In genomic region chr1:12434174-12434573, GRCh38 we compare ENCODE assay signal across 8 cellular contexts.
A peak's percentile ranks its signal among the peaks of the same experiment; 100 is the strongest.
DNase-seq lines count a peak whose midpoint lies in the region; ATAC-seq, FAIRE-seq and TF ChIP-seq lines count a peak whose summit lies in the region.

No MANE protein-coding gene starts in this region.

- peaks cover 6% of the 10 kb centered on the region for H3K9me3 Mint-ChIP-seq in endodermal cell

- TF ChIP-seq CTCF in endodermal cell (conservative IDR thresholded peaks at IDR 0.05), result no peak
- no peak for TF ChIP-seq CTCF in pancreas (IDR thresholded peaks at IDR 0.05)
- no peak for TF ChIP-seq CTCF in vagina (IDR thresholded peaks at IDR 0.05)

- no peak overlapping the region for H3K4me3 Mint-ChIP-seq in endodermal cell

- H3K27me3 ChIP-seq in endodermal cell (ENCODE audit: control insufficient read depth, insufficient read depth, low read length, poor library complexity, severe bottlenecking) (peaks cover 33% of the 10 kb centered on the region), pancreas (no peaks in the 10 kb centered on the region), vagina (no peaks in the 10 kb centered on the region)

- TF ChIP-seq POLR2A in vagina (IDR thresholded peaks at IDR 0.05), result no peak

- no peak overlapping the region for H3K4me3 ChIP-seq in endodermal cell (ENCODE audit: low read length)
- H3K4me3 ChIP-seq in pancreas, result no peak overlapping the region
- H3K4me3 ChIP-seq in vagina, result no peak overlapping the region

- H3K9me3 ChIP-seq in endodermal cell (ENCODE audit: control insufficient read depth, low read length) (peaks cover 8% of the 10 kb centered on the region), pancreas (no peaks in the 10 kb centered on the region), vagina (no peaks in the 10 kb centered on the region)

- peaks cover 30% of the 10 kb centered on the region for H3K36me3 Mint-ChIP-seq in endodermal cell (ENCODE audit: low read depth)

- H3K36me3 ChIP-seq in endodermal cell (ENCODE audit: control insufficient read depth, insufficient read depth, low read length) (no peaks in the 10 kb centered on the region), pancreas (no peaks in the 10 kb centered on the region), vagina (no peaks in the 10 kb centered on the region)

- H3K27ac Mint-ChIP-seq in endodermal cell, result peak overlapping the region; percentile 16

- H3K4me1 ChIP-seq in endodermal cell (ENCODE audit: control insufficient read depth, insufficient read depth, low read length), result no peaks in the 10 kb centered on the region
- peaks cover 14 to 26% (median 25%) of the 10 kb centered on the region in 3 donors for H3K4me1 ChIP-seq in pancreas
- H3K4me1 ChIP-seq in vagina, result peaks cover 65% of the 10 kb centered on the region

- WGBS in endodermal cell (ENCODE audit: insufficient coverage in 1 of 2, insufficient read length in 1 of 2), 2 experiments, result 75 to 100% methylated on average over 1 to 4 of the region's 5 CpGs
- WGBS in pancreas, 2 donors, result 47 to 55% methylated on average over 5 of the region's 5 CpGs

- intact Hi-C loops in pancreas (cut with DNase I), result no loop called here
- intact Hi-C loops in vagina (cut with DNase I), result no loop called here

- DNase-seq in Ammon's horn (ENCODE audit: low spot score), result peak; percentile 48
- DNase-seq in activated CD4-positive, alpha-beta T cell treated with anti-CD3 and anti-CD28 coated beads, Interleukin-2, amount 50 U/mL, for 4 hours, result peak; percentile 59 to 62
- DNase-seq in endodermal cell, result no peak
- DNase-seq in pancreas, result no peak
- DNase-seq in vagina (ENCODE audit: extremely low spot score in 2 of 2), result no peak

- no peak overlapping the region for H3K27ac ChIP-seq in endodermal cell (ENCODE audit: low read depth, low read length)
- peak overlapping the region in 2 of 4 donors; percentile 9 to 50 for H3K27ac ChIP-seq in pancreas
- peak overlapping the region; percentile 79 for H3K27ac ChIP-seq in vagina

- peaks cover 49% of the 10 kb centered on the region for H3K27me3 Mint-ChIP-seq in endodermal cell (ENCODE audit: insufficient read depth)

- peaks cover 18% of the 10 kb centered on the region for H3K4me1 Mint-ChIP-seq in endodermal cell

- no peak overlapping the region for H3K9ac ChIP-seq in endodermal cell (ENCODE audit: extremely low read depth, low read length, poor library complexity, severe bottlenecking)

- FAIRE-seq in pancreas (lab: Jason Lieb, UNC), result no peak

- ATAC-seq in HG03442 (IDR thresholded peaks at IDR 0.05; ENCODE audit: unreplicated experiment) (peak; percentile 41), pancreas (peak; percentile 59 to 65 (median 62)), HG03159 (IDR thresholded peaks at IDR 0.05; ENCODE audit: unreplicated experiment) (no peak), HG02623 (IDR thresholded peaks at IDR 0.05; ENCODE audit: unreplicated experiment) (no peak)

Comparison
In these comparisons a context has a peak if more than half of its experiments do, and no peak if none do; other contexts are left out.
1. DNase-seq: peak in Ammon's horn (single experiment) and activated CD4-positive, alpha-beta T cell treated with anti-CD3 and anti-CD28 coated beads, Interleukin-2, amount 50 U/mL, for 4 hours (2 of 2); none in endodermal cell (single experiment), pancreas (0 of 6) and vagina (0 of 2).
2. ATAC-seq: peak in HG03442 (single experiment) and pancreas (4 of 4); none in HG03159 (single experiment) and HG02623 (single experiment).